Comparison of ENCODE assay signal across 8 cellular contexts in the genomic region with DNA sequence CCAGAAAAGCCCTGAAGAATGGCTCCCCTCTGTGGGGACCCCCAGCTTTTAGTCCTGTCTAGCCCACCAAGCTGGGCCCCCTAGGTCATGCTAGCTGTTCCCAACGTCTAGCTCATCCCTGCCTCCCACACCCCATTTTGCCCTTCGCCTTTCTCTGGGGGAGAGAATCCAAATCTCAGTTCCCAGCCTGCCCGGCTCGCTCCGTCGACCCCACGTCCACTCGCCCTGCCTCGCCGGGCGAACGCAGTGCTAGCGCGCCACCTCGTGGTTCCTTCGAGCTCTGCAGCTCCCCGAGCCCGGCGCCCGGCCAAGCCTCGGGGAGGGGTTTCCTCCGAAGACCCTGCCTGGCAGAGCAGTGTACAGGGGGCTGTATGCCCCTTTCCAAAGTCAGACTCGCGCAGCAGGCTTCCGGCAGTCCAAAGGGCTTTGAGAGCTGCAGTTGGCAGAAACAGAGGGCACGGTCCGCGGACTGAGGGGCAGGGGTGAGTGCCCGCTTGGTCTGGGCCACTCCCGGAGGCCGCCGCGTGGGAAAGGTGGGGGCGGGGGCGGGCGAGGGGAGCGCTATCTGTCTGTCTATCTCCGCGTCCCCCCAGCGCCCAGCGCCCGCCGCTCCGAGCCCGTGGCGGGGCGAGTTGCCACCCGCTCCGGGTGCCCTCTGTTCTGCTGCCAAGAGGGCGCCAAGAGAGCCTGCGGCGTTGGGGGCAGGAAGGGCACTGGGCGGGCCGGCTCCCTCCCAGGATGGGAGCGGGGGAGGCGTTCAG. TPM values are rescaled to one million over a fixed set of nuclear protein-coding genes. Genes with fewer than 3 reads are reported as not detected.
A peak's percentile ranks its signal among the peaks of the same experiment; 100 is the strongest.
DNase-seq lines count a peak whose midpoint lies in the region; ATAC-seq and TF ChIP-seq lines count a peak whose summit lies in the region.

No MANE protein-coding gene starts in this region.

- H3K27me3 ChIP-seq in lung (ENCODE audit: control insufficient read depth, insufficient read depth), result no peaks in the 10 kb centered on the region

- peak overlapping the region; percentile 65 for H3K4me3 ChIP-seq in coronary artery
- H3K4me3 ChIP-seq in lung, result no peak overlapping the region

- ATAC-seq in lung (ENCODE audit: insufficient read depth, low FRiP score) (no peak), GM21619 (IDR thresholded peaks at IDR 0.05; ENCODE audit: unreplicated experiment) (no peak)

- H3K27ac ChIP-seq in coronary artery, result no peak overlapping the region
- H3K27ac ChIP-seq in lung (ENCODE audit: low read depth in 1 of 2, low read length in 1 of 2), result no peak overlapping the region

- 0% methylated on average over 49 to 56 of the region's 56 CpGs for WGBS in lung, 2 donors

- peaks cover 0 to 2% of the 10 kb centered on the region in 2 donors for H3K9me3 ChIP-seq in lung (ENCODE audit: control insufficient read depth in 2 of 2, insufficient read depth in 1 of 2, low read length in 1 of 2)

- peak; percentile 40 for DNase-seq in NCI-H128 (lab: John Stamatoyannopoulos, UW; ENCODE audit: unreplicated experiment)
- peak; percentile 47 for DNase-seq in activated CD4-positive, CD25-positive, alpha-beta regulatory T cell treated with anti-CD3 and anti-CD28 coated beads, Interleukin-2, amount 50 U/mL, for 16 hours (ENCODE audit: low read depth, low spot score)
- no peak for DNase-seq in coronary artery (ENCODE audit: low spot score)
- DNase-seq in lung (ENCODE audit: low spot score), result peak; percentile 56
- DNase-seq in stimulated activated CD8-positive, alpha-beta memory T cell treated with anti-CD3 and anti-CD28 coated beads, Interleukin-2, amount 100 ng/mL, for 1 hour (ENCODE audit: low read depth in 2 of 2), result peak; percentile 38 to 57
- DNase-seq in NCI-H2029 (lab: John Stamatoyannopoulos, UW), result no peak

- H3K4me1 ChIP-seq in lung (ENCODE audit: control insufficient read depth in 2 of 2, insufficient read depth in 2 of 2, low read length in 2 of 2), result peaks cover 0 to 9% of the 10 kb centered on the region in 2 donors

- no peaks in the 10 kb centered on the region for H3K36me3 ChIP-seq in lung (ENCODE audit: control insufficient read depth in 2 of 2, insufficient read depth in 2 of 2, low read length in 2 of 2)

- TF ChIP-seq CTCF in GM12874 (IDR thresholded peaks at IDR 0.05; ENCODE audit: insufficient read depth, low read depth, low read length), result peak; percentile 98
- TF ChIP-seq CTCF in coronary artery (IDR thresholded peaks at IDR 0.05), result peak; percentile 98
- peak; percentile 93 for TF ChIP-seq CTCF in lung (IDR thresholded peaks at IDR 0.05; ENCODE audit: control extremely low read depth, extremely low read depth)

RNA-seq across cellular contexts. Expression of a gene that starts 1.7 kb away (rescaled TPM):
- total RNA-seq in lung, result 1 to 10 TPM in 1 of 2 donors, under 1 TPM in 1; 0.52 to 1.3 TPM
- under 1 TPM; 0.17 to 0.77 TPM for polyA plus RNA-seq in lung

RNA-seq across cellular contexts. Expression of a gene that starts 27.7 kb away (rescaled TPM):
- 1 to 10 TPM in 1 of 2 donors, under 1 TPM in 1; 0.51 to 2.2 TPM for total RNA-seq in lung
- polyA plus RNA-seq in lung, result under 1 TPM; 0.45 to 0.93 TPM

RNA-seq across cellular contexts. Expression of a gene that starts 59.2 kb away (rescaled TPM):
- 100 to 1,000 TPM; 142 to 204 TPM for total RNA-seq in lung
- 100 to 1,000 TPM in 1 of 2 donors, 10 to 100 TPM in 1; 83.9 to 123 TPM for polyA plus RNA-seq in lung

Comparison
In these comparisons a context has a peak if more than half of its experiments do, and no peak if none do; other contexts are left out.
1. DNase-seq: peak in NCI-H128 (single experiment), activated CD4-positive, CD25-positive, alpha-beta regulatory T cell treated with anti-CD3 and anti-CD28 coated beads, Interleukin-2, amount 50 U/mL, for 16 hours (single experiment), lung (single experiment) and stimulated activated CD8-positive, alpha-beta memory T cell treated with anti-CD3 and anti-CD28 coated beads, Interleukin-2, amount 100 ng/mL, for 1 hour (2 of 2); none in coronary artery (single experiment) and NCI-H2029 (single experiment).
2. Peak in every context shown above with its lines, with median percentiles within 50 percentile points of each other: CTCF ChIP-seq.